Comparison of ENCODE assay signal across 8 cellular contexts in genomic region chr2:47907097-47907781, GRCh38. TPM values are rescaled to one million over a fixed set of nuclear protein-coding genes. Genes with fewer than 3 reads are reported as not detected.
DNase-seq lines count a peak whose midpoint lies in the region; ATAC-seq and TF ChIP-seq lines count a peak whose summit lies in the region.

No MANE protein-coding gene starts in this region.

- TSS peak; percentile 91 for BruUV-seq in Caco-2 (replicated peaks; lab: Mats Ljungman, UMichigan)

- intact Hi-C loops in Caco-2 (cut with micrococcal nuclease; ENCODE audit: unreplicated experiment), result loop anchor here (2.0 to 5.0 kb wide), 4 partner anchors 50 to 515 kb away; partner anchors contain the start of gene MSH6

- H3K27me3 ChIP-seq in Caco-2 (replicated peaks; ENCODE audit: control insufficient read depth, insufficient read depth, low read length) (no peaks in the 10 kb centered on the region), NT2/D1 (ENCODE audit: insufficient read depth, insufficient read length) (no peaks in the 10 kb centered on the region)

- peak overlapping the region; percentile 95 for H3K27ac Mint-ChIP-seq in Caco-2 (ENCODE audit: unreplicated experiment)
- peak overlapping the region; percentile 94 for H3K27ac Mint-ChIP-seq in activated naive CD8-positive, alpha-beta T cell treated with anti-CD3 and anti-CD28 coated beads for 36 hours

- peak overlapping the region; percentile 68 for H3K4me3 ChIP-seq in Caco-2 (ENCODE audit: low read depth, low read length)
- H3K4me3 ChIP-seq in NT2/D1 (ENCODE audit: insufficient read length, low read depth), result peak overlapping the region; percentile 27
- peak overlapping the region; percentile 64 for H3K4me3 ChIP-seq in iPS-18c (ENCODE audit: insufficient read depth, low read depth, low read length)

- CTCF ChIA-PET in Caco-2 (lab: Charles Lee), result interaction anchor here (0.6 to 1.2 kb wide), 4 partner anchors 48 to 200 kb away, joined by 3 to 6 read pairs (median 4); no protein-coding TSS in a partner anchor

- no peak for ATAC-seq in GM21825 (IDR thresholded peaks at IDR 0.05; ENCODE audit: unreplicated experiment)

- H3K4me1 ChIP-seq in Caco-2 (peaks cover 3% of the 10 kb centered on the region), NT2/D1 (ENCODE audit: insufficient read depth, insufficient read length) (no peaks in the 10 kb centered on the region)

- H3K9me3 ChIP-seq in Caco-2 (no peaks in the 10 kb centered on the region), NT2/D1 (ENCODE audit: insufficient read depth, low read length) (no peaks in the 10 kb centered on the region), iPS-18c (ENCODE audit: control insufficient read depth, insufficient read depth, low read length) (no peaks in the 10 kb centered on the region)

- no peaks in the 10 kb centered on the region for H3K9me3 Mint-ChIP-seq in Caco-2 (ENCODE audit: unreplicated experiment)
- no peaks in the 10 kb centered on the region for H3K9me3 Mint-ChIP-seq in activated naive CD8-positive, alpha-beta T cell treated with anti-CD3 and anti-CD28 coated beads for 36 hours

- H3K4me3 Mint-ChIP-seq in Caco-2 (ENCODE audit: unreplicated experiment), result peak overlapping the region; percentile 93
- H3K4me3 Mint-ChIP-seq in activated naive CD8-positive, alpha-beta T cell treated with anti-CD3 and anti-CD28 coated beads for 36 hours, result peak overlapping the region; percentile 88

- H3K4me1 Mint-ChIP-seq in Caco-2 (ENCODE audit: low read depth, unreplicated experiment), result peaks cover 10% of the 10 kb centered on the region
- peaks cover 22% of the 10 kb centered on the region for H3K4me1 Mint-ChIP-seq in activated naive CD8-positive, alpha-beta T cell treated with anti-CD3 and anti-CD28 coated beads for 36 hours

- DNase-seq in Caco-2 (peak in 1 of 2 experiments; percentile 11), NT2/D1 (ENCODE audit: low read depth, low spot score) (no peak), GM19238 (ENCODE audit: insufficient read length, low spot score) (no peak), NCI-H2227 treated with DMSO at 0.1 percent for 48 hours (lab: John Stamatoyannopoulos, UW) (no peak)
- DNase-seq in activated naive CD8-positive, alpha-beta T cell treated with anti-CD3 and anti-CD28 coated beads for 36 hours, result no peak
- peak; percentile 33 for DNase-seq in stimulated activated CD4-positive, alpha-beta T cell treated with anti-CD3 and anti-CD28 coated beads, Interleukin-4, amount 100 ng/mL, for 1 hour

- H3K36me3 ChIP-seq in Caco-2 (ENCODE audit: control insufficient read depth, insufficient read depth, low read length) (no peaks in the 10 kb centered on the region), NT2/D1 (ENCODE audit: insufficient read depth, insufficient read length, low read length) (no peaks in the 10 kb centered on the region)

- H3K36me3 Mint-ChIP-seq in Caco-2 (ENCODE audit: insufficient read depth, unreplicated experiment), result peaks cover 24% of the 10 kb centered on the region
- H3K36me3 Mint-ChIP-seq in activated naive CD8-positive, alpha-beta T cell treated with anti-CD3 and anti-CD28 coated beads for 36 hours, result peaks cover 6% of the 10 kb centered on the region

- peak overlapping the region; percentile 44 for H3K9ac ChIP-seq in NT2/D1 (ENCODE audit: insufficient read length, low read depth)

- H3K27me3 Mint-ChIP-seq in Caco-2 (ENCODE audit: insufficient read depth, unreplicated experiment), result no peaks in the 10 kb centered on the region
- H3K27me3 Mint-ChIP-seq in activated naive CD8-positive, alpha-beta T cell treated with anti-CD3 and anti-CD28 coated beads for 36 hours, result no peaks in the 10 kb centered on the region

- POLR2A ChIA-PET in Caco-2 (lab: Charles Lee), result interaction anchor here (0.6 kb wide), 1 partner anchor 118 kb away, joined by 3 read pairs; no protein-coding TSS in a partner anchor

- peak in 1 of 2 experiments; percentile 6 for TF ChIP-seq CTCF in Caco-2 (IDR thresholded peaks at IDR 0.05; ENCODE audit: insufficient read depth in 1 of 2, low read depth in 1 of 2, low read length in 1 of 2, severe bottlenecking in 1 of 2, unreplicated experiment in 1 of 2)

RNA-seq across cellular contexts. Expression of gene FBXO11, which starts 0.9 kb away (rescaled TPM):
- 57.2 and 60.5 TPM in 2 replicates for total RNA-seq in Caco-2 (2022)
- 10 to 100 TPM; 36.3 to 36.4 TPM for total RNA-seq in activated naive CD8-positive, alpha-beta T cell treated with anti-CD3 and anti-CD28 coated beads for 36 hours
